Comparison of ENCODE assay signal across 8 cellular contexts in the genomic region with DNA sequence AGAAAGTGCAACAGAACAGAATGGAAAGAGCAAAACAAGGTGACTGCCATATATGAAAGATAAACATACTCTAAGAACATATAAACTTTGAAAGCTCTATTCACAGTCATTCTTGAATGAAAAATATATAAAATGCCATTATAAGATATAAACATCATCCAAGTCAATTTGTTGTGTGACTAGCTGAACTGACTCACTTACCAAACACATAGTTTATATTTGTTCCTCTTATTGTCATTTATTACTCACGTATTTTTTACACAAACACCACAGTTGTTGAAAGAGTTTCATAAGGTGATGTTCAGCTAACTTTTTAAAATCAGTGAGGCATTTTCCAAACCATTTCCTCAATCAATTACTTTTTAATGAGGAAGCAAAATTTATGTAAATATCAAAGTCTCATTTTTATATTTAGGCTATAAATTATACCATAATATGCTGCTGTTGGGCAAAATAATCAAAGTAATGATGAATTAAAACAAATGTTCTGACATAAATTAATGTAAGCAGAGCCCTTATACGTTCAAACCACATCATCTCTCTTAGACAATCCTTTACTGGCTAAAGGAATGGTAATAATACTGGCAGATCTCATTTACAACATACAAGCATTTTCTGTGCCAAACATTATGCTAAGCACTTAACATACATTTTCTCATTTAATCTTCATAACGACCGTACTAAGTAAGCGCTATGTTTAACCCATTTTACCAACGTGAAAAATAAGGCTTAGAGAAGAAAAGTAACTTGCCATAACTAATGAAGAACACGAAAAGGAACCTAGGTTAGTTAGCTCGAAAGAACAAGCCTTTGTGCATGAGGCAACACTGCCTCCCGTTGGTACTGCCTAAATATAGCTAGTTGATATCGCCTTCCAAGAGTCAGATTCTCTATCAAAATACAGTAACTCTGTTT. TPM values are rescaled to one million over a fixed set of nuclear protein-coding genes. Genes with fewer than 3 reads are reported as not detected.
DNase-seq lines count a peak whose midpoint lies in the region; ATAC-seq and TF ChIP-seq lines count a peak whose summit lies in the region.

No MANE protein-coding gene starts in this region.

- intact Hi-C loops in PC-9 (cut with micrococcal nuclease; ENCODE audit: unreplicated experiment) (loop anchor here (10.0 kb wide), 1 partner anchor 1253 kb away; no protein-coding TSS in a partner anchor), CD14-positive monocyte (cut with micrococcal nuclease) (no loop called here)

- ATAC-seq in GM19351 (IDR thresholded peaks at IDR 0.05; ENCODE audit: unreplicated experiment) (peak; percentile 86), HG03378 (IDR thresholded peaks at IDR 0.05; ENCODE audit: unreplicated experiment) (peak; percentile 93)

- TF ChIP-seq CTCF in PC-9 (conservative IDR thresholded peaks at IDR 0.05) (peak; percentile 50), CD14-positive monocyte (IDR thresholded peaks at IDR 0.05) (no peak)

- no peaks in the 10 kb centered on the region for H3K27me3 Mint-ChIP-seq in activated naive CD8-positive, alpha-beta T cell
- no peaks in the 10 kb centered on the region for H3K27me3 Mint-ChIP-seq in CD14-positive monocyte (ENCODE audit: low read depth in 3 of 3)

- H3K9me2 ChIP-seq in PC-9 (ENCODE audit: insufficient read depth): no peaks in the 10 kb centered on the region

- H3K4me3 ChIP-seq in PC-9: no peak overlapping the region
- H3K4me3 ChIP-seq in iPS DF 6.9 (ENCODE audit: low read length): no peak overlapping the region

- peaks cover 25% of the 10 kb centered on the region for H3K36me3 Mint-ChIP-seq in activated naive CD8-positive, alpha-beta T cell
- H3K36me3 Mint-ChIP-seq in CD14-positive monocyte: no peaks in the 10 kb centered on the region

- H3K4me3 Mint-ChIP-seq in activated naive CD8-positive, alpha-beta T cell: peak overlapping the region; percentile 95
- H3K4me3 Mint-ChIP-seq in CD14-positive monocyte: no peak overlapping the region

- no peaks in the 10 kb centered on the region for H3K9me3 ChIP-seq in PC-9 (ENCODE audit: insufficient read depth, low read depth)
- H3K9me3 ChIP-seq in iPS DF 6.9 (ENCODE audit: control insufficient read depth, insufficient read depth, low read length): no peaks in the 10 kb centered on the region

- H3K4me1 Mint-ChIP-seq in activated naive CD8-positive, alpha-beta T cell (ENCODE audit: low read depth): peaks cover 77% of the 10 kb centered on the region
- H3K4me1 Mint-ChIP-seq in CD14-positive monocyte: no peaks in the 10 kb centered on the region

- H3K79me2 ChIP-seq in PC-9 (ENCODE audit: low read depth): no peaks in the 10 kb centered on the region

- POLR2A ChIA-PET in PC-9 (lab: Charles Lee; ENCODE audit: unreplicated experiment): interaction anchor here (0.6 kb wide), 1 partner anchor 1019 kb away, joined by 6 read pairs; no protein-coding TSS in a partner anchor

- H4K20me1 ChIP-seq in PC-9 (ENCODE audit: insufficient read depth): no peaks in the 10 kb centered on the region

- H3K9me3 Mint-ChIP-seq in activated naive CD8-positive, alpha-beta T cell (ENCODE audit: low read depth): no peaks in the 10 kb centered on the region
- no peaks in the 10 kb centered on the region for H3K9me3 Mint-ChIP-seq in CD14-positive monocyte

- CTCF ChIA-PET in PC-9 (lab: Charles Lee): no interaction called here

- no peak overlapping the region for H3K4me2 ChIP-seq in PC-9

- no peaks in the 10 kb centered on the region for H3K27me3 ChIP-seq in PC-9 (ENCODE audit: insufficient read depth, low read depth)
- H3K27me3 ChIP-seq in iPS DF 6.9 (ENCODE audit: control insufficient read depth, insufficient read depth, low read length): no peaks in the 10 kb centered on the region

- H3K27ac ChIP-seq in PC-9 (no peak overlapping the region), iPS DF 6.9 (ENCODE audit: low read length) (no peak overlapping the region)

- no TSS peak for BruUV-seq in PC-9 (replicated peaks; lab: Mats Ljungman, UMichigan)

- no peak overlapping the region for H2AFZ ChIP-seq in PC-9

- H3K4me1 ChIP-seq in PC-9 (replicated peaks; ENCODE audit: insufficient read depth) (no peaks in the 10 kb centered on the region), iPS DF 6.9 (ENCODE audit: control insufficient read depth, insufficient read depth, low read length) (no peaks in the 10 kb centered on the region; the same call in 1 of the 2 replicates)

- H3F3A ChIP-seq in PC-9 (ENCODE audit: insufficient read depth, low read depth): no peaks in the 10 kb centered on the region

- peak overlapping the region; percentile 94 for H3K27ac Mint-ChIP-seq in activated naive CD8-positive, alpha-beta T cell
- H3K27ac Mint-ChIP-seq in CD14-positive monocyte: no peak overlapping the region

- WGBS in iPS DF 6.9 (ENCODE audit: insufficient coverage, insufficient read length): no CpG with 5 or more reads among the region's 10 CpGs

- peak; percentile 37 for DNase-seq in D341Med (ENCODE audit: low spot score)
- DNase-seq in PC-9: no peak
- peak; percentile 25 for DNase-seq in iPS DF 6.9 (ENCODE audit: low read depth, low spot score)
- peak; percentile 25 for DNase-seq in stimulated activated CD8-positive, alpha-beta memory T cell treated with anti-CD3 and anti-CD28 coated beads, Interleukin-15, amount 100 ng/mL, for 1 hour (ENCODE audit: low read depth)
- no peak for DNase-seq in CD14-positive monocyte (ENCODE audit: low spot score)

- H3K36me3 ChIP-seq in PC-9 (ENCODE audit: low read depth) (no peaks in the 10 kb centered on the region), iPS DF 6.9 (ENCODE audit: control insufficient read depth, insufficient read depth, low read length) (no peaks in the 10 kb centered on the region)

RNA-seq across cellular contexts. Expression of a gene that starts 7.3 kb away (rescaled TPM):
- total RNA-seq in PC-9 (2021): not detected in 2 replicates
- polyA plus RNA-seq in CD14-positive monocyte: under 1 TPM; 0.12 to 0.22 TPM

Comparison
In these comparisons a context has a peak if more than half of its experiments do, and no peak if none do; other contexts are left out.
1. DNase-seq: peak in D341Med (single experiment), iPS DF 6.9 (single experiment) and stimulated activated CD8-positive, alpha-beta memory T cell treated with anti-CD3 and anti-CD28 coated beads, Interleukin-15, amount 100 ng/mL, for 1 hour (single experiment); none in PC-9 (0 of 2) and CD14-positive monocyte (single experiment).